ENCODE assay signal across 8 cellular contexts in the genomic region with DNA sequence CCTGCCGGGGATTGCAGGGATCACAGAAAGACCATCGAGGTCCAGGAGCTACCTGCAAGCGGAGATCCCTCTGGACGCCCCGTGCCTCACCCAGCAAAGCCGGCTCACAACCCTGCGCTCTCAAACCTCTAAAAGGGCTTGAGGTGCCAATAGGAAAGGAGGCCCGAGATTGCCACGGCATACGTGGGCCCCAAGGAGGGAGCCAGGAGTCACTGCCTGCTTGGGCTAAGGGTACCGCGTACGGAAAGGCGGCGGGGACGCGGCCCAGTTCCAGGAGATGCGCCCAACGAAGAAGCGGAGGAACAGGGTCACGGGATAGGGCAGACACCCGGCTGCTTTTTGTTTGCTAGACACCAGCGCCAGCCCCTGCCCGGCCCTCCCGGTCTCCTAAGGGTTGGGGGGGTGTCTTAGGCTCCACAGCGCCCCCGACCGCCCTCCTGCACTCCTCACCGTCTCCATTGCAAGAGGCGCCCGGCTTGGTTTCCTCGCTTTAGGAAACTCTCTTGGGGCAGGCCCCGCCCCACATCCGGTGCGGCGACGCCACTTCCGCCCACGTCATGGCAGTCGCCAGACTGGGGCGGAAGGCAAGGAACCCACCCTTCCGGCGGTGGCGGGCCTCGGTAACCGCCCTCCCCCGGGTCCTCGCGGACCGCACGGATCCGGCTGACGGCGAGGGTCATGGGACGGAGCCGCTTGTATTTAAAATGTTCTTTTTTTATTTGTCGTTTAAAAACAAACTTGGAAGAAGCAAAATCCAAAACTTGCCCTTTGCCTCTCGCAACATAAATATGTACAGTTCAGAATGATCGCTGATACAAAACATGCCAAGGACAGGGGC. TPM values are rescaled to one million over a fixed set of nuclear protein-coding genes. Genes with fewer than 3 reads are reported as not detected.
DNase-seq lines count a peak whose midpoint lies in the region; ATAC-seq and TF ChIP-seq lines count a peak whose summit lies in the region.

TSS of gene PRKAG1 (minus strand) at position 495 of the 838 bp plus-strand sequence. CDS start at position 459, 36 bp downstream.

- H3K27ac ChIP-seq in epithelial cell of prostate: peak within 1 kb of the TSS; percentile 90

- ATAC-seq in GM21576 (IDR thresholded peaks at IDR 0.05; ENCODE audit: unreplicated experiment): peak; percentile 84

- DNase-seq in DMS53 (lab: John Stamatoyannopoulos, UW) (peak; percentile 98), OCI-M2 (lab: John Stamatoyannopoulos, UW; ENCODE audit: unreplicated experiment) (peak; percentile 39), activated T-cell treated with anti-CD3 and anti-CD28 coated beads for 4 hours (peak; percentile 92), epithelial cell of prostate (ENCODE audit: low read depth, low spot score) (peak; percentile 75), mucosa of gallbladder (ENCODE audit: low spot score) (peak; percentile 96)
- DNase-seq in stimulated activated CD8-positive, alpha-beta memory T cell treated with anti-CD3 and anti-CD28 coated beads, Interleukin-4, amount 100 ng/mL, for 4 hours (ENCODE audit: low read depth in 2 of 2, low spot score in 1 of 2): peak; percentile 87 to 92

- no peak for TF ChIP-seq EP300 in Ishikawa (IDR thresholded peaks at IDR 0.05; ENCODE audit: borderline replicate concordance)

- TF ChIP-seq RAD21 in Ishikawa (IDR thresholded peaks at IDR 0.05; ENCODE audit: low read depth): no peak

TF ChIP-seq in Ishikawa, 13 proteins besides CTCF, POLR2A, EP300 and RAD21:
- TF ChIP-seq CEBPB (IDR thresholded peaks at IDR 0.05) (no peak; the same call in 1 of the 2 replicates), TEAD4 (IDR thresholded peaks at IDR 0.05) (no peak), TAF1 (IDR thresholded peaks at IDR 0.05; ENCODE audit: low read depth) (peak; percentile 97), YY1 (IDR thresholded peaks at IDR 0.05; ENCODE audit: low read depth) (peak; percentile 86), FOXM1 (IDR thresholded peaks at IDR 0.05; ENCODE audit: borderline replicate concordance, low read depth) (no peak), CREB1 (IDR thresholded peaks at IDR 0.05; ENCODE audit: low read depth) (peak; percentile 94), TCF12 (IDR thresholded peaks at IDR 0.05; ENCODE audit: low read depth) (peak; percentile 61), REST (IDR thresholded peaks at IDR 0.05; ENCODE audit: low read depth) (no peak), ZBTB7A (IDR thresholded peaks at IDR 0.05; ENCODE audit: low read depth) (peak; percentile 17; the same call in 1 of the 2 replicates), NFIC (IDR thresholded peaks at IDR 0.05) (no peak), EGR1 (IDR thresholded peaks at IDR 0.05) (0 out of 2 replicates have a peak, but pooled peaks have one; percentile 46)
- TF ChIP-seq, protein P1, sequence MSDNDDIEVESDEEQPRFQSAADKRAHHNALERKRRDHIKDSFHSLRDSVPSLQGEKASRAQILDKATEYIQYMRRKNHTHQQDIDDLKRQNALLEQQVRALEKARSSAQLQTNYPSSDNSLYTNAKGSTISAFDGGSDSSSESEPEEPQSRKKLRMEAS (IDR thresholded peaks at IDR 0.05): peak; percentile 44
- TF ChIP-seq, protein P2, sequence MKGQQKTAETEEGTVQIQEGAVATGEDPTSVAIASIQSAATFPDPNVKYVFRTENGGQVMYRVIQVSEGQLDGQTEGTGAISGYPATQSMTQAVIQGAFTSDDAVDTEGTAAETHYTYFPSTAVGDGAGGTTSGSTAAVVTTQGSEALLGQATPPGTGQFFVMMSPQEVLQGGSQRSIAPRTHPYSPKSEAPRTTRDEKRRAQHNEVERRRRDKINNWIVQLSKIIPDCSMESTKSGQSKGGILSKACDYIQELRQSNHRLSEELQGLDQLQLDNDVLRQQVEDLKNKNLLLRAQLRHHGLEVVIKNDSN (IDR thresholded peaks at IDR 0.05): no peak

RNA-seq across cellular contexts. Expression of gene PRKAG1, which starts in this region (rescaled TPM):
- 51.7 TPM for total RNA-seq in mucosa of gallbladder

Comparison
In these comparisons a context has a peak if more than half of its experiments do, and no peak if none do; other contexts are left out.
1. Peak in every context shown above with its lines: DNase-seq, ATAC-seq and H3K27ac ChIP-seq.
2. DNase-seq: peak in every context shown above with its lines; median percentile 98 in DMS53; 96 in mucosa of gallbladder; 92 in activated T-cell treated with anti-CD3 and anti-CD28 coated beads for 4 hours; 90 in stimulated activated CD8-positive, alpha-beta memory T cell treated with anti-CD3 and anti-CD28 coated beads, Interleukin-4, amount 100 ng/mL, for 4 hours; 75 in epithelial cell of prostate; 39 in OCI-M2.